In genomic region chr15:88401269-88401971, GRCh38 we compare ENCODE assay signal across 18 cellular contexts.
A peak's percentile ranks its signal among the peaks of the same experiment; 100 is the strongest.
DNase-seq lines count a peak whose midpoint lies in the region; ATAC-seq and TF ChIP-seq lines count a peak whose summit lies in the region.
"Had no signal": no experiment of that assay in that cellular context is flagged by ENCODE, and none has a peak within 500 bp of the region (broad histone marks: within the 10 kb centered on the region; RNA-seq: fewer than 3 reads in every experiment).

No MANE protein-coding gene starts in this region.

- H3F3A ChIP-seq in DOHH2 (ENCODE audit: control insufficient read depth, insufficient read depth) (peaks cover 14% of the 10 kb centered on the region), SK-N-SH (replicated peaks; ENCODE audit: insufficient read depth) (no peaks in the 10 kb centered on the region)

- H3K4me1 Mint-ChIP-seq in T-helper 17 cell: peaks cover 6% of the 10 kb centered on the region

- H3K9me2 ChIP-seq in DOHH2 (replicated peaks; ENCODE audit: control insufficient read depth, low read length) (no peaks in the 10 kb centered on the region), SK-N-SH (no peaks in the 10 kb centered on the region)

- ATAC-seq in T-helper 17 cell (no peak), left ventricle myocardium superior (peak; percentile 85), left lobe of liver (no peak)
- ATAC-seq: sciatic nerve, SK-N-SH treated with all-trans-retinoic acid at 6 μM for 48 hours had no signal

- peaks cover 68% of the 10 kb centered on the region for H3K27me3 Mint-ChIP-seq in T-helper 17 cell

- H3K4me2 ChIP-seq in DOHH2 (ENCODE audit: low read length) (peak overlapping the region; percentile 94), skeletal muscle satellite cell (ENCODE audit: low read length) (peak overlapping the region; percentile 69), SK-N-SH (no peak overlapping the region)

- H3K27ac ChIP-seq in DOHH2 (ENCODE audit: low read depth, low read length) (peak overlapping the region; percentile 96), SK-N-SH (ENCODE audit: low read depth in 2 of 2, low read length in 1 of 2) (no peak overlapping the region)
- H3K27ac ChIP-seq: upper lobe of left lung had no signal

- H3K27ac Mint-ChIP-seq in T-helper 17 cell: peak overlapping the region; percentile 6
- H3K27ac Mint-ChIP-seq: activated T-helper 2 cell treated with anti-CD3 and anti-CD28 coated beads, Interferon-gamma antibody, Interleukin-2, Interleukin-4, amounts not matched to agents 10 μg/mL and 5 μg/mL and 100 μg/mL, durations not matched to agents 14 hours and 24 hours and 36 hours had no signal

- H3K9ac ChIP-seq in skeletal muscle satellite cell (ENCODE audit: low read depth, low read length): no peak overlapping the region
- no peak overlapping the region for H3K9ac ChIP-seq in SK-N-SH

- no peaks in the 10 kb centered on the region for H4K20me1 ChIP-seq in DOHH2 (ENCODE audit: control insufficient read depth, insufficient read depth, low read depth, low read length)
- no peaks in the 10 kb centered on the region for H4K20me1 ChIP-seq in SK-N-SH (ENCODE audit: insufficient read depth)

- no peak overlapping the region for H2AFZ ChIP-seq in SK-N-SH (ENCODE audit: low read depth)

- H3K4me1 ChIP-seq in DOHH2 (ENCODE audit: control insufficient read depth, low read length) (peaks cover 59% of the 10 kb centered on the region), skeletal muscle satellite cell (ENCODE audit: control insufficient read depth, insufficient read depth, low read length) (peaks cover 10% of the 10 kb centered on the region), SK-N-SH (ENCODE audit: control insufficient read depth in 1 of 2, insufficient read depth in 2 of 2, low read depth in 1 of 2, low read length in 1 of 2) (no peaks in the 10 kb centered on the region; a peak in 1 of 4 replicates)
- H3K4me1 ChIP-seq: upper lobe of left lung had no signal

- CTCF ChIA-PET in SK-N-SH (lab: Yijun Ruan, JAX): interaction anchor here (0.6 to 1.0 kb wide), 2 partner anchors 34 to 49 kb away, joined by 3 read pairs; no protein-coding TSS in a partner anchor

- H3K27me3 ChIP-seq in DOHH2 (ENCODE audit: control insufficient read depth, low read length) (no peaks in the 10 kb centered on the region), skeletal muscle satellite cell (ENCODE audit: control insufficient read depth, insufficient read depth, low read length) (peaks cover 9% of the 10 kb centered on the region), SK-N-SH (ENCODE audit: insufficient read depth) (no peaks in the 10 kb centered on the region)
- H3K27me3 ChIP-seq: BE2C, upper lobe of left lung had no signal

- intact Hi-C loops in left ventricle myocardium superior (cut with micrococcal nuclease): no loop called here
- intact Hi-C loops in posterior vena cava (cut with DNase I): no loop called here

- H3K79me2 ChIP-seq in DOHH2 (ENCODE audit: control insufficient read depth, low read length): no peaks in the 10 kb centered on the region
- no peaks in the 10 kb centered on the region for H3K79me2 ChIP-seq in SK-N-SH (ENCODE audit: insufficient read depth)

- TF ChIP-seq EP300 in SK-N-SH (IDR thresholded peaks at IDR 0.05; ENCODE audit: borderline replicate concordance in 1 of 2, low read depth in 1 of 2, low read length in 1 of 2): no peak

- POLR2A ChIA-PET in SK-N-SH (lab: Yijun Ruan, JAX): interaction anchor here (0.8 kb wide), 1 partner anchor 12 kb away, joined by 3 read pairs; no protein-coding TSS in a partner anchor

- DNase-seq in T-helper 17 cell (no peak), left ventricle myocardium superior (peak; percentile 53), left lobe of liver (ENCODE audit: low spot score) (no peak), posterior vena cava (ENCODE audit: low spot score) (no peak), islet precursor cell (no peak), SK-N-SH (no peak)
- DNase-seq: activated CD8-positive, alpha-beta memory T cell treated with anti-CD3 and anti-CD28 coated beads for 24 hours; aorta; BE2C; NCI-H1048; stimulated activated CD4-positive, alpha-beta T cell treated with anti-CD3 and anti-CD28 coated beads, Interleukin-4, amount 100 ng/mL, for 24 hours had no signal

- H3K4me3 Mint-ChIP-seq in T-helper 17 cell: no peak overlapping the region

- H3K9me3 ChIP-seq in DOHH2 (ENCODE audit: control insufficient read depth, insufficient read depth, low read length) (peaks cover 27% of the 10 kb centered on the region), T-helper 17 cell (ENCODE audit: control insufficient read depth, low read length, poor library complexity, severe bottlenecking) (no peaks in the 10 kb centered on the region), skeletal muscle satellite cell (replicated peaks; ENCODE audit: low read length) (no peaks in the 10 kb centered on the region), SK-N-SH (no peaks in the 10 kb centered on the region)
- H3K9me3 ChIP-seq: BE2C, upper lobe of left lung had no signal

- TF ChIP-seq CTCF in DOHH2 (IDR thresholded peaks at IDR 0.05; ENCODE audit: low read depth, low read length, poor library complexity, severe bottlenecking): no peak
- TF ChIP-seq CTCF in SK-N-SH (IDR thresholded peaks at IDR 0.05): no peak

- H3K4me3 ChIP-seq in DOHH2 (ENCODE audit: low read length): peak overlapping the region; percentile 71
- H3K4me3 ChIP-seq in skeletal muscle satellite cell (ENCODE audit: low read length): no peak overlapping the region
- H3K4me3 ChIP-seq in SK-N-SH (ENCODE audit: low read depth in 2 of 2, low read length in 1 of 2): no peak overlapping the region
- H3K4me3 ChIP-seq: upper lobe of left lung had no signal

- no peaks in the 10 kb centered on the region for H3K36me3 Mint-ChIP-seq in T-helper 17 cell (ENCODE audit: low read depth)
- H3K36me3 Mint-ChIP-seq: naive thymus-derived CD8-positive, alpha-beta T cell had no signal

- H3K36me3 ChIP-seq in DOHH2 (ENCODE audit: control insufficient read depth, low read length): peaks cover 8% of the 10 kb centered on the region; the same call in 1 of the 2 replicates
- H3K36me3 ChIP-seq in skeletal muscle satellite cell (ENCODE audit: insufficient read depth, low read length): no peaks in the 10 kb centered on the region
- no peaks in the 10 kb centered on the region for H3K36me3 ChIP-seq in SK-N-SH (replicated peaks in 1 of 2; ENCODE audit: control insufficient read depth in 1 of 2, insufficient read depth in 2 of 2, low read length in 1 of 2)
- H3K36me3 ChIP-seq: BE2C, upper lobe of left lung had no signal

- WGBS in SK-N-SH (ENCODE audit: low lambda C conversion rate): 26% methylated on average over 12 of the region's 13 CpGs

- TF ChIP-seq RAD21 in SK-N-SH (IDR thresholded peaks at IDR 0.05; ENCODE audit: low read length): no peak

TF ChIP-seq in SK-N-SH, 30 proteins besides CTCF, POLR2A, EP300 and RAD21:
- no peak for TF ChIP-seq POLR2AphosphoS5 (IDR thresholded peaks at IDR 0.05; ENCODE audit: low read depth, low read length)
